In the genomic region with DNA sequence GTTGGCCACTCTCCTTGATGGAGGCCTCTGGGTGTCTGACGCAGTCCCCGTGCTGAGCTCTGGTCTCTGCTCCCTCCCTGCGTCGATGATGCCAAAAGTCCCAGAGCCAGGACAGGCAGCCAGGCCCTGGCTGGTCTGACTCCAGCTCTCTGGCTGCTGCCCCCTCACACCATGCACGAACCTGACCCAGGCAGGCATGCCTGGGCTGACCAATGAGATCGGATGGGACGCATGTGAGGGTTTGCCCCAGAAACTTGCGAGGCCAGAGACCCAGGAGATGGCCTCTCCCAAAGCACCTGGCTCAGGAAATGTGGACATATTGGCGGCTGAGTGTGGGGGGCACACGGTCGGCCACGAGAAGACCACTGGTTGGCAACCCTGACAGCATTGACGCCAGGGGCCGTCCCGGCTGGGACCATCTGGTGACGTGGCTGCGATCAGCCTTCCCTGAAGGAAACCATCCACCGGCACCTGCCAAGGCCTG, we compare ENCODE assay signal across 22 cellular contexts. TPM values are rescaled to one million over a fixed set of nuclear protein-coding genes. Genes with fewer than 3 reads are reported as not detected.
DNase-seq lines count a peak whose midpoint lies in the region; ATAC-seq and TF ChIP-seq lines count a peak whose summit lies in the region.
"Had no signal": no experiment of that assay in that cellular context is flagged by ENCODE, and none has a peak within 500 bp of the region (broad histone marks: within the 10 kb centered on the region; RNA-seq: fewer than 3 reads in every experiment).

No MANE protein-coding gene starts in this region.

- TF ChIP-seq CTCF in endodermal cell (conservative IDR thresholded peaks at IDR 0.05) (no peak), lower leg skin (IDR thresholded peaks at IDR 0.05) (no peak), suprapubic skin (IDR thresholded peaks at IDR 0.05) (no peak), right lobe of liver (IDR thresholded peaks at IDR 0.05) (no peak)

- CTCF ChIA-PET in activated CD8-positive, alpha-beta memory T cell treated with anti-CD3 and anti-CD28 coated beads, Interleukin-2, amount 10 ng/mL, durations not matched to agents 7 days and 5 days (lab: Charles Lee): no interaction called here

- DNase-seq in activated CD8-positive, alpha-beta memory T cell treated with anti-CD3 and anti-CD28 coated beads, Interleukin-2, amount 10 ng/mL, durations not matched to agents 7 days and 5 days: peak; percentile 8
- no peak for DNase-seq in activated CD8-positive, alpha-beta memory T cell treated with anti-CD3 and anti-CD28 coated beads, Interleukin-2, amount 50 U/mL, for 4 hours
- DNase-seq in endodermal cell: peak; percentile 42
- peak; percentile 8 to 79 for DNase-seq in lower leg skin (ENCODE audit: low spot score in 2 of 2)
- peak; percentile 28 to 71 for DNase-seq in suprapubic skin (ENCODE audit: low spot score in 2 of 2)
- DNase-seq in substantia nigra (lab: John Stamatoyannopoulos, UW): no peak
- DNase-seq in right lobe of liver: no peak
- DNase-seq: AML-193, DND-41, NCI-H1417 treated with DMSO at 0.1 percent for 48 hours, NCI-H187 treated with DMSO at 0.1 percent for 48 hours, NCI-H226, NCI-H524 treated with DMSO at 0.1 percent for 48 hours, PC-3, RPMI8226 had no signal

- H3K27ac Mint-ChIP-seq in activated CD8-positive, alpha-beta memory T cell treated with anti-CD3 and anti-CD28 coated beads, Interleukin-2, amount 10 ng/mL, durations not matched to agents 7 days and 5 days: no peak overlapping the region
- no peak overlapping the region for H3K27ac Mint-ChIP-seq in endodermal cell

- no peak overlapping the region for H3K9ac ChIP-seq in endodermal cell (ENCODE audit: extremely low read depth, low read length, poor library complexity, severe bottlenecking)

- no peak for TF ChIP-seq POLR2A in lower leg skin (IDR thresholded peaks at IDR 0.05)
- no peak for TF ChIP-seq POLR2A in suprapubic skin (IDR thresholded peaks at IDR 0.05)
- no peak for TF ChIP-seq POLR2A in right lobe of liver (IDR thresholded peaks at IDR 0.05)

- no peak overlapping the region for H3K4me3 Mint-ChIP-seq in activated CD8-positive, alpha-beta memory T cell treated with anti-CD3 and anti-CD28 coated beads, Interleukin-2, amount 10 ng/mL, durations not matched to agents 7 days and 5 days
- H3K4me3 Mint-ChIP-seq in endodermal cell: no peak overlapping the region

- no peaks in the 10 kb centered on the region for H3K9me3 Mint-ChIP-seq in activated CD8-positive, alpha-beta memory T cell treated with anti-CD3 and anti-CD28 coated beads, Interleukin-2, amount 10 ng/mL, durations not matched to agents 7 days and 5 days (ENCODE audit: low read depth)
- H3K9me3 Mint-ChIP-seq in endodermal cell: no peaks in the 10 kb centered on the region

- no peak for TF ChIP-seq EP300 in suprapubic skin (IDR thresholded peaks at IDR 0.05)

- no peak overlapping the region for H3K4me3 ChIP-seq in endodermal cell (ENCODE audit: low read length)
- H3K4me3 ChIP-seq in lower leg skin (ENCODE audit: low read depth, poor library complexity, severe bottlenecking): no peak overlapping the region
- no peak overlapping the region for H3K4me3 ChIP-seq in suprapubic skin
- no peak overlapping the region for H3K4me3 ChIP-seq in right lobe of liver
- H3K4me3 ChIP-seq: SJSA1 had no signal

- intact Hi-C loops in lower leg skin (cut with DNase I; ENCODE audit: low total_unique reads) (no loop called here), right lobe of liver (cut with DNase I) (no loop called here)

- H3K27me3 Mint-ChIP-seq in activated CD8-positive, alpha-beta memory T cell treated with anti-CD3 and anti-CD28 coated beads, Interleukin-2, amount 10 ng/mL, durations not matched to agents 7 days and 5 days: peaks cover 25% of the 10 kb centered on the region
- peaks cover 63% of the 10 kb centered on the region for H3K27me3 Mint-ChIP-seq in endodermal cell (ENCODE audit: insufficient read depth)

- peaks cover 21% of the 10 kb centered on the region for H3K27me3 ChIP-seq in endodermal cell (ENCODE audit: control insufficient read depth, insufficient read depth, low read length, poor library complexity, severe bottlenecking)
- H3K27me3 ChIP-seq in suprapubic skin: peaks cover 18% of the 10 kb centered on the region
- H3K27me3 ChIP-seq in right lobe of liver: no peaks in the 10 kb centered on the region

- no peaks in the 10 kb centered on the region for H3K4me1 Mint-ChIP-seq in activated CD8-positive, alpha-beta memory T cell treated with anti-CD3 and anti-CD28 coated beads, Interleukin-2, amount 10 ng/mL, durations not matched to agents 7 days and 5 days
- peaks cover 40% of the 10 kb centered on the region for H3K4me1 Mint-ChIP-seq in endodermal cell

- H3K36me3 ChIP-seq in endodermal cell (ENCODE audit: control insufficient read depth, insufficient read depth, low read length): no peaks in the 10 kb centered on the region
- no peaks in the 10 kb centered on the region for H3K36me3 ChIP-seq in suprapubic skin
- H3K36me3 ChIP-seq in right lobe of liver: no peaks in the 10 kb centered on the region
- H3K36me3 ChIP-seq: SJSA1 had no signal

- no peaks in the 10 kb centered on the region for H3K9me3 ChIP-seq in endodermal cell (ENCODE audit: control insufficient read depth, low read length)
- H3K9me3 ChIP-seq in suprapubic skin: no peaks in the 10 kb centered on the region
- H3K9me3 ChIP-seq in right lobe of liver: no peaks in the 10 kb centered on the region
- H3K9me3 ChIP-seq: SJSA1 had no signal

- no peak overlapping the region for H3K27ac ChIP-seq in endodermal cell (ENCODE audit: low read depth, low read length)
- no peak overlapping the region for H3K27ac ChIP-seq in suprapubic skin
- no peak overlapping the region for H3K27ac ChIP-seq in substantia nigra (ENCODE audit: low read depth, low read length, poor library complexity, severe bottlenecking)
- no peak overlapping the region for H3K27ac ChIP-seq in right lobe of liver
- H3K27ac ChIP-seq: 22Rv1, C4-2B, SJSA1 had no signal

- H3K4me1 ChIP-seq in endodermal cell (ENCODE audit: control insufficient read depth, insufficient read depth, low read length): peaks cover 22% of the 10 kb centered on the region
- H3K4me1 ChIP-seq in suprapubic skin: peaks cover 6% of the 10 kb centered on the region
- peaks cover 0 to 4% (median 0%) of the 10 kb centered on the region in 4 donors for H3K4me1 ChIP-seq in right lobe of liver
- H3K4me1 ChIP-seq: SJSA1 had no signal

- no peaks in the 10 kb centered on the region for H3K36me3 Mint-ChIP-seq in activated CD8-positive, alpha-beta memory T cell treated with anti-CD3 and anti-CD28 coated beads, Interleukin-2, amount 10 ng/mL, durations not matched to agents 7 days and 5 days
- H3K36me3 Mint-ChIP-seq in endodermal cell (ENCODE audit: low read depth): no peaks in the 10 kb centered on the region

- ATAC-seq in activated CD8-positive, alpha-beta memory T cell treated with anti-CD3 and anti-CD28 coated beads, Interleukin-2, amount 10 ng/mL, durations not matched to agents 7 days and 5 days: no peak
- ATAC-seq in right lobe of liver (no peak), GM19452 (IDR thresholded peaks at IDR 0.05; ENCODE audit: unreplicated experiment) (no peak)
- ATAC-seq: HCT116, PC-3 had no signal

- 93 to 98% methylated on average over 9 to 18 of the region's 18 CpGs for WGBS in endodermal cell (ENCODE audit: insufficient coverage in 1 of 2, insufficient read length in 1 of 2), 2 experiments
- WGBS in lower leg skin, 2 donors: 79 to 83% methylated on average over 14 to 16 of the region's 18 CpGs
- WGBS in suprapubic skin: 79% methylated on average over 5 of the region's 18 CpGs
- 86% methylated on average over 6 of the region's 18 CpGs for WGBS in right lobe of liver (ENCODE audit: insufficient coverage, low coverage, low lambda C conversion rate, missing lambda C conversion rate)

RNA-seq across cellular contexts. Expression of gene FRMD1, which starts 51.2 kb away (rescaled TPM):
- total RNA-seq in activated CD8-positive, alpha-beta memory T cell treated with anti-CD3 and anti-CD28 coated beads, Interleukin-2, amount 10 ng/mL, durations not matched to agents 7 days and 5 days: not detected
- total RNA-seq in endodermal cell (not detected), lower leg skin (1 to 10 TPM in 2 of 4 donors, under 1 TPM in 2; 0.32 to 1.2 (median 0.72) TPM), suprapubic skin (1 to 10 TPM in 2 of 4 donors, under 1 TPM in 2; 0.64 to 2.6 (median 1.5) TPM), right lobe of liver (under 1 TPM in 5 of 6 experiments, not detected in 1; 0.07 to 0.23 (median 0.12) TPM)
- polyA plus RNA-seq in endodermal cell (2013, experiment 1 of 2): not detected
- 0.04 TPM for polyA plus RNA-seq in endodermal cell (2013, experiment 2 of 2)
- total RNA-seq: G401, MCF 10A, PC-3, SJSA1 had no signal

Comparison
In these comparisons a context has a peak if more than half of its experiments do, and no peak if none do; other contexts are left out.
1. DNase-seq: peak in activated CD8-positive, alpha-beta memory T cell treated with anti-CD3 and anti-CD28 coated beads, Interleukin-2, amount 10 ng/mL, durations not matched to agents 7 days and 5 days (single experiment), endodermal cell (single experiment), lower leg skin (2 of 2) and suprapubic skin (2 of 2); none in activated CD8-positive, alpha-beta memory T cell treated with anti-CD3 and anti-CD28 coated beads, Interleukin-2, amount 50 U/mL, for 4 hours (single experiment), substantia nigra (0 of 49) and right lobe of liver (0 of 3).